Comparison of ENCODE assay signal across 19 cellular contexts in the genomic region with DNA sequence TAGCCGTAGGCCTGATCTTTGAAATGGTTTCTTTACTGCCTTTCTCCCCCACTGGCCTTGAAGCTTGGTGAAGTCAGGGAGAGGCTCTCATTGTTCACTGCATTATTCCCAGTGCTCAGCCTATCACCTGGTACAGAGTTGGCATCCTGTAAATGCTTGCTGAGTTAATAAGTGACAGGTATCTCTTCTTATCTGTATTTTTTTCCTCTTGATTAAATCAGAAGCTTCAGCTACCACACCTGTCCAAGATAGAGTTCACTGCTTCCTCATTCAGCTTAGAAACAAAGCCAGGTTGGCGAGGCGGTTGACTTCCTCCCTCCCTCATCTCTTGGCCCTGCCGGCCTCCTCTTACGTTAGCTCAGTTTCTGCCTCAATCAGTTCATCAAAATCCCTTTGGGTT.
DNase-seq lines count a peak whose midpoint lies in the region; ATAC-seq, FAIRE-seq and TF ChIP-seq lines count a peak whose summit lies in the region.
"Had no signal": no experiment of that assay in that cellular context is flagged by ENCODE, and none has a peak within 500 bp of the region (broad histone marks: within the 10 kb centered on the region; RNA-seq: fewer than 3 reads in every experiment).

No MANE protein-coding gene starts in this region.

- no peaks in the 10 kb centered on the region for H3K9me1 ChIP-seq in keratinocyte (ENCODE audit: control insufficient read depth, extremely low read depth, insufficient read depth, low read length)

- ATAC-seq in HG02610 (IDR thresholded peaks at IDR 0.05; ENCODE audit: unreplicated experiment): no peak
- ATAC-seq: left cardiac atrium; sciatic nerve; stimulated activated naive CD8-positive, alpha-beta T cell treated with anti-CD3 and anti-CD28 coated beads, Interleukin-15, amount 100 ng/mL, for 72 hours had no signal

- H4K20me1 ChIP-seq in keratinocyte (ENCODE audit: control insufficient read depth, extremely low read depth, insufficient read depth, low read length): no peaks in the 10 kb centered on the region

- H3K9ac ChIP-seq in keratinocyte (ENCODE audit: control insufficient read depth, extremely low read depth, insufficient read depth, low read length): no peak overlapping the region

- H3K9me3 ChIP-seq in keratinocyte (ENCODE audit: control insufficient read depth, low read depth, low read length) (no peaks in the 10 kb centered on the region), prostate gland (no peaks in the 10 kb centered on the region)

- H3K36me3 ChIP-seq in keratinocyte (ENCODE audit: control insufficient read depth in 2 of 2, extremely low read depth in 1 of 2, insufficient read depth in 2 of 2, low read length in 2 of 2) (no peaks in the 10 kb centered on the region), prostate gland (no peaks in the 10 kb centered on the region)

- FAIRE-seq in keratinocyte (lab: Jason Lieb, UNC): peak; percentile 53

- H3K27ac ChIP-seq in keratinocyte (ENCODE audit: control insufficient read depth, insufficient read depth, low read length): no peak overlapping the region
- H3K27ac ChIP-seq in prostate gland: no peak overlapping the region

- intact Hi-C loops in prostate gland (cut with DNase I): no loop called here

- TF ChIP-seq CTCF in keratinocyte (optimal IDR thresholded peaks at IDR 0.05 in 1 of 3, IDR thresholded peaks at IDR 0.05 in 1 of 3, conservative IDR thresholded peaks at IDR 0.05 in 1 of 3; ENCODE audit: extremely low read depth in 1 of 3, insufficient read depth in 2 of 3, low read length in 3 of 3) (no peak), prostate gland (IDR thresholded peaks at IDR 0.05) (no peak)

- dilution Hi-C loops in keratinocyte (cut with MboI; ENCODE audit: extremely low pct_ligation_motif_present, low sequenced_read_pairs): no loop called here

- H3K4me1 ChIP-seq in keratinocyte (ENCODE audit: control insufficient read depth, extremely low read depth, insufficient read depth, low read length) (no peaks in the 10 kb centered on the region), prostate gland (replicated peaks) (no peaks in the 10 kb centered on the region)

- no peak for TF ChIP-seq POLR2A in prostate gland (IDR thresholded peaks at IDR 0.05)

- H3K27me3 ChIP-seq in keratinocyte (ENCODE audit: control insufficient read depth, extremely low read depth, insufficient read depth, low read length) (no peaks in the 10 kb centered on the region), prostate gland (replicated peaks; ENCODE audit: insufficient read depth) (no peaks in the 10 kb centered on the region)

- DNase-seq in DMS53 (lab: John Stamatoyannopoulos, UW) (peak; percentile 63), NCI-H526 treated with DMSO at 0.1 percent for 48 hours (lab: John Stamatoyannopoulos, UW) (peak; percentile 19), keratinocyte (ENCODE audit: low read depth, low spot score) (no peak), prostate gland (ENCODE audit: low spot score) (peak; percentile 28)
- no peak for DNase-seq in activated CD8-positive, alpha-beta memory T cell treated with anti-CD3 and anti-CD28 coated beads, Interleukin-2, amount 50 U/mL, for 48 hours
- DNase-seq in effector CD8-positive, alpha-beta T cell (lab: John Stamatoyannopoulos, UW): no peak
- DNase-seq: activated CD8-positive, alpha-beta memory T cell treated with anti-CD3 and anti-CD28 coated beads for 24 hours; activated naive CD8-positive, alpha-beta T cell treated with anti-CD3 and anti-CD28 coated beads for 36 hours; dermis blood vessel endothelial cell; foreskin melanocyte; left cardiac atrium; midbrain; NCI-H187; NCI-H446; Right ventricle myocardium superior; stimulated activated CD4-positive, alpha-beta T cell treated with anti-CD3 and anti-CD28 coated beads, Interleukin-1b, Interleukin-23, amount 100 ng/mL, for 48 hours; stimulated activated naive CD8-positive, alpha-beta T cell treated with anti-CD3 and anti-CD28 coated beads, Interleukin-15, amount 100 ng/mL, for 72 hours had no signal

- H3K4me3 ChIP-seq in keratinocyte (ENCODE audit: control insufficient read depth in 2 of 3, extremely low read depth in 1 of 3, insufficient read depth in 2 of 3, low read depth in 1 of 3, low read length in 3 of 3) (no peak overlapping the region), prostate gland (no peak overlapping the region)

- H2AFZ ChIP-seq in keratinocyte (ENCODE audit: control insufficient read depth, low read length): no peak overlapping the region

- H3K79me2 ChIP-seq in keratinocyte (ENCODE audit: control insufficient read depth, insufficient read depth, low read length): no peaks in the 10 kb centered on the region

- H3K4me2 ChIP-seq in keratinocyte (ENCODE audit: control insufficient read depth, extremely low read depth, insufficient read depth, low read depth, low read length): no peak overlapping the region

- WGBS in prostate gland: 37% methylated on average over 5 of the region's 5 CpGs

Comparison
In these comparisons a context has a peak if more than half of its experiments do, and no peak if none do; other contexts are left out.
1. DNase-seq: peak in DMS53 (single experiment), NCI-H526 treated with DMSO at 0.1 percent for 48 hours (single experiment) and prostate gland (single experiment); none in keratinocyte (single experiment), activated CD8-positive, alpha-beta memory T cell treated with anti-CD3 and anti-CD28 coated beads, Interleukin-2, amount 50 U/mL, for 48 hours (single experiment) and effector CD8-positive, alpha-beta T cell (single experiment).